In the genomic region with DNA sequence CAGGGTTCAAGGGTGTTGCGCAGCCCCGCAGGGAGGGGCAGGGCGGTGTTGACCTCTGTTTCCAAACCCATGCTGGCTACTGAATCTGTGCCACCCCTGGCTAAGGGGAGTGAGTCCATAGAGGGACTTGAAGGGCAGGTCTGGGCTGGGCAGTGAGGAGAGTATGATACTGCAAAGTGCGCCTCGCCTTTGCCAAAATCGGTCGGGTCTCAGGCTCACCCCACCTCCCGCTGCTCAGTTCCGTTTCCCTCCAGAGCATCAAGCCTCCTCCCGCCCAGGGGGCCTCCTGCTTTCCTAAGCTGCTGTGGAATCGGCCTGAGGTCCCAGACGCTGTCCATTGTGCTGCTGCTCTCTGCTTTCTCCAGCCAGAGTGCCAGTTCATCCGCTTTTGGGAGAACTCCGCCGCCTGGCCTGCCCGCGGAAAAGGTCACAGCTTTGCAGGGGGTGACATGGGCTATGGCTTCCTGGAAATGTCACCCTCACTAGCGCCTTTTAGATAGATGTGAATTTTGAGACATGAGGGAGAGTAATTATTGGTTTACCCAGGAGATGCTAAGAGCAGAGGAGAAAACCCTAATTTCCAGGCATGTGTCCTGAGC, we compare ENCODE assay signal across 8 cellular contexts.
DNase-seq lines count a peak whose midpoint lies in the region; ATAC-seq and TF ChIP-seq lines count a peak whose summit lies in the region.

No MANE protein-coding gene starts in this region.

- H3K27me3 ChIP-seq in BE2C (no peaks in the 10 kb centered on the region), spleen (replicated peaks in 1 of 7) (no peaks in the 10 kb centered on the region)

- H3K4me3 ChIP-seq in BE2C (ENCODE audit: low read depth, low read length) (peak overlapping the region; percentile 95), astrocyte of the spinal cord (ENCODE audit: low read depth, low read length) (peak overlapping the region; percentile 85), iPS-18c (ENCODE audit: insufficient read depth, low read depth, low read length) (peak overlapping the region; percentile 98), spleen (peak overlapping the region; percentile 58 to 95 (median 84))

- peak overlapping the region; percentile 53 to 94 (median 90) for H3K27ac ChIP-seq in spleen

- in situ Hi-C loops in astrocyte of the spinal cord (cut with HindIII; ENCODE audit: low sequenced_read_pairs) = no loop called here

- whole genome bisulfite sequencing in spleen, 5 donors = 4 to 14% (median 11%) methylated on average over 17 to 18 of the region's 18 CpGs

- no peak for DNase-seq in BE2C
- peak; percentile 51 for DNase-seq in M059J (ENCODE audit: low read depth)
- DNase-seq in astrocyte of the spinal cord (ENCODE audit: low read depth, low spot score) = peak; percentile 20
- peak; percentile 86 for DNase-seq in spleen
- no peak for DNase-seq in COLO668 (lab: John Stamatoyannopoulos, UW; ENCODE audit: unreplicated experiment)
- DNase-seq in activated gamma-delta T cell treated with Interleukin-2 at 50 U/mL for 16 hours = no peak

- peak; percentile 7 for ATAC-seq in GM19397 (IDR thresholded peaks at IDR 0.05; ENCODE audit: unreplicated experiment)

- H3K9me3 ChIP-seq in BE2C = no peaks in the 10 kb centered on the region
- H3K9me3 ChIP-seq in iPS-18c (ENCODE audit: control insufficient read depth, insufficient read depth, low read length) = no peaks in the 10 kb centered on the region
- no peaks in the 10 kb centered on the region for H3K9me3 ChIP-seq in spleen

- H3K36me3 ChIP-seq in BE2C (peaks cover 2% of the 10 kb centered on the region; the same call in 1 of the 2 replicates), spleen (peaks cover 0 to 22% (median 9%) of the 10 kb centered on the region in 6 donors)

- H3K4me1 ChIP-seq in BE2C (no peaks in the 10 kb centered on the region), spleen (peaks cover 17 to 53% (median 32%) of the 10 kb centered on the region in 6 donors)

- intact Hi-C loops in spleen (cut with DNase I; ENCODE audit: low total_unique reads) = no loop called here

- TF ChIP-seq CTCF in BE2C (IDR thresholded peaks at IDR 0.05; ENCODE audit: low read depth, low read length) (no peak), astrocyte of the spinal cord (IDR thresholded peaks at IDR 0.05; ENCODE audit: low read depth, low read length) (no peak), spleen (IDR thresholded peaks at IDR 0.05 in 8 of 11, conservative IDR thresholded peaks at IDR 0.05 in 3 of 11) (no peak)

- TF ChIP-seq POLR2A in spleen (IDR thresholded peaks at IDR 0.05) = no peak

Comparison
In these comparisons a context has a peak if more than half of its experiments do, and no peak if none do; other contexts are left out.
1. DNase-seq: peak in M059J (single experiment), astrocyte of the spinal cord (single experiment) and spleen (single experiment); none in BE2C (single experiment), COLO668 (single experiment) and activated gamma-delta T cell treated with Interleukin-2 at 50 U/mL for 16 hours (single experiment).
2. Peak in every context shown above with its lines, with median percentiles within 50 percentile points of each other: H3K4me3 ChIP-seq.